Comparison of ENCODE assay signal across 1 cellular context in genomic region chr10:95275726-95276366, GRCh38.
TF ChIP-seq lines count a peak whose summit lies in the region.

No MANE protein-coding gene starts in this region.

TF ChIP-seq in A549, 52 proteins besides CTCF, POLR2A, EP300 and RAD21:
- TF ChIP-seq, protein P1, sequence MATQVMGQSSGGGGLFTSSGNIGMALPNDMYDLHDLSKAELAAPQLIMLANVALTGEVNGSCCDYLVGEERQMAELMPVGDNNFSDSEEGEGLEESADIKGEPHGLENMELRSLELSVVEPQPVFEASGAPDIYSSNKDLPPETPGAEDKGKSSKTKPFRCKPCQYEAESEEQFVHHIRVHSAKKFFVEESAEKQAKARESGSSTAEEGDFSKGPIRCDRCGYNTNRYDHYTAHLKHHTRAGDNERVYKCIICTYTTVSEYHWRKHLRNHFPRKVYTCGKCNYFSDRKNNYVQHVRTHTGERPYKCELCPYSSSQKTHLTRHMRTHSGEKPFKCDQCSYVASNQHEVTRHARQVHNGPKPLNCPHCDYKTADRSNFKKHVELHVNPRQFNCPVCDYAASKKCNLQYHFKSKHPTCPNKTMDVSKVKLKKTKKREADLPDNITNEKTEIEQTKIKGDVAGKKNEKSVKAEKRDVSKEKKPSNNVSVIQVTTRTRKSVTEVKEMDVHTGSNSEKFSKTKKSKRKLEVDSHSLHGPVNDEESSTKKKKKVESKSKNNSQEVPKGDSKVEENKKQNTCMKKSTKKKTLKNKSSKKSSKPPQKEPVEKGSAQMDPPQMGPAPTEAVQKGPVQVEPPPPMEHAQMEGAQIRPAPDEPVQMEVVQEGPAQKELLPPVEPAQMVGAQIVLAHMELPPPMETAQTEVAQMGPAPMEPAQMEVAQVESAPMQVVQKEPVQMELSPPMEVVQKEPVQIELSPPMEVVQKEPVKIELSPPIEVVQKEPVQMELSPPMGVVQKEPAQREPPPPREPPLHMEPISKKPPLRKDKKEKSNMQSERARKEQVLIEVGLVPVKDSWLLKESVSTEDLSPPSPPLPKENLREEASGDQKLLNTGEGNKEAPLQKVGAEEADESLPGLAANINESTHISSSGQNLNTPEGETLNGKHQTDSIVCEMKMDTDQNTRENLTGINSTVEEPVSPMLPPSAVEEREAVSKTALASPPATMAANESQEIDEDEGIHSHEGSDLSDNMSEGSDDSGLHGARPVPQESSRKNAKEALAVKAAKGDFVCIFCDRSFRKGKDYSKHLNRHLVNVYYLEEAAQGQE (IDR thresholded peaks at IDR 0.05): no peak
- TF ChIP-seq CEBPB (IDR thresholded peaks at IDR 0.05) (no peak), ZSCAN20 (CRISPR knock-in tag; IDR thresholded peaks at IDR 0.05) (no peak), CHD4 (IDR thresholded peaks at IDR 0.05; ENCODE audit: borderline replicate concordance) (no peak), MAFK (IDR thresholded peaks at IDR 0.05; ENCODE audit: partially characterized antibody) (no peak), TFCP2L1 (CRISPR knock-in tag; IDR thresholded peaks at IDR 0.05) (no peak), CBX8 (IDR thresholded peaks at IDR 0.05) (no peak), NR3C1 (IDR thresholded peaks at IDR 0.05) (no peak)
